26 cellular contexts compared by ENCODE assay signal in genomic region chr12:28463396-28463795, GRCh38.
"Had no signal": no experiment of that assay in that cellular context is flagged by ENCODE, and none has a peak within 500 bp of the region (broad histone marks: within the 10 kb centered on the region; RNA-seq: fewer than 3 reads in every experiment).

No MANE protein-coding gene starts in this region.

- H3K27ac Mint-ChIP-seq: activated naive CD4-positive, alpha-beta T cell treated with anti-CD3 and anti-CD28 coated beads, Interleukin-2, amount 10 ng/mL, durations not matched to agents 7 days and 5 days; activated naive CD8-positive, alpha-beta T cell treated with anti-CD3 and anti-CD28 coated beads, Interleukin-2, amount 10 ng/mL, durations not matched to agents 7 days and 5 days; endodermal cell; natural killer cell treated with Interleukin-12 subunit alpha and Interleukin-12 subunit beta and Interleukin-15 and Interleukin-18, amount 100 ng/mL, for 72 hours; stimulated activated naive CD8-positive, alpha-beta T cell treated with anti-CD3 and anti-CD28 coated beads, Interleukin-15, Interleukin-2, amounts not matched to agents 100 ng/mL and 50 ng/mL, for 24 hours; T-helper 1 cell treated with Interleukin-12 subunit alpha and Interleukin-12 subunit beta and Interleukin-4 antibody, amounts not matched to agents 30 μg/mL and 1 μg/mL, for 36 hours had no signal

- ATAC-seq: activated CD4-positive, CD25-positive, alpha-beta regulatory T cell treated with anti-CD3 and anti-CD28 coated beads, Interleukin-2, amount 50 U/mL, for 24 hours; gastroesophageal sphincter; left ventricle myocardium superior; mucosa of descending colon; natural killer cell treated with Interleukin-12 subunit alpha and Interleukin-12 subunit beta and Interleukin-15 and Interleukin-18, amount 100 ng/mL, for 72 hours; right lobe of liver had no signal

- DNase-seq: activated CD4-positive, alpha-beta T cell treated with anti-CD3 and anti-CD28 coated beads for 48 hours; activated CD4-positive, alpha-beta T cell treated with anti-CD3 and anti-CD28 coated beads, Interleukin-2, amount 50 U/mL, for 48 hours; activated CD8-positive, alpha-beta memory T cell treated with anti-CD3 and anti-CD28 coated beads for 24 hours; activated gamma-delta T cell; activated naive CD4-positive, alpha-beta T cell treated with anti-CD3 and anti-CD28 coated beads, Interleukin-2, amount 10 ng/mL, durations not matched to agents 7 days and 5 days; activated naive CD8-positive, alpha-beta T cell treated with anti-CD3 and anti-CD28 coated beads, Interleukin-2, amount 10 ng/mL, durations not matched to agents 7 days and 5 days; brain microvascular endothelial cell; caudate nucleus; endodermal cell; esophagus squamous epithelium; islet precursor cell; left ventricle myocardium superior; mucosa of descending colon; posterior cingulate gyrus; right lobe of liver; stimulated activated CD4-positive, alpha-beta T cell treated with anti-CD3 and anti-CD28 coated beads, Interleukin-2, amount 100 ng/mL, for 48 hours; T-helper 9 cell; trophoblast cell; WERI-Rb-1 had no signal

- H3K4me3 ChIP-seq: esophagus squamous epithelium, gastroesophageal sphincter, hepatocyte, mucosa of descending colon, right lobe of liver, thoracic aorta had no signal

- H3K27me3 Mint-ChIP-seq: activated naive CD4-positive, alpha-beta T cell treated with anti-CD3 and anti-CD28 coated beads, Interleukin-2, amount 10 ng/mL, durations not matched to agents 7 days and 5 days; activated naive CD8-positive, alpha-beta T cell treated with anti-CD3 and anti-CD28 coated beads, Interleukin-2, amount 10 ng/mL, durations not matched to agents 7 days and 5 days; natural killer cell treated with Interleukin-12 subunit alpha and Interleukin-12 subunit beta and Interleukin-15 and Interleukin-18, amount 100 ng/mL, for 72 hours; stimulated activated naive CD8-positive, alpha-beta T cell treated with anti-CD3 and anti-CD28 coated beads, Interleukin-15, Interleukin-2, amounts not matched to agents 100 ng/mL and 50 ng/mL, for 24 hours had no signal

- H3K4me3 Mint-ChIP-seq: activated naive CD4-positive, alpha-beta T cell treated with anti-CD3 and anti-CD28 coated beads, Interleukin-2, amount 10 ng/mL, durations not matched to agents 7 days and 5 days; activated naive CD8-positive, alpha-beta T cell treated with anti-CD3 and anti-CD28 coated beads, Interleukin-2, amount 10 ng/mL, durations not matched to agents 7 days and 5 days; endodermal cell; natural killer cell treated with Interleukin-12 subunit alpha and Interleukin-12 subunit beta and Interleukin-15 and Interleukin-18, amount 100 ng/mL, for 72 hours; stimulated activated naive CD8-positive, alpha-beta T cell treated with anti-CD3 and anti-CD28 coated beads, Interleukin-15, Interleukin-2, amounts not matched to agents 100 ng/mL and 50 ng/mL, for 24 hours; T-helper 1 cell treated with Interleukin-12 subunit alpha and Interleukin-12 subunit beta and Interleukin-4 antibody, amounts not matched to agents 30 μg/mL and 1 μg/mL, for 36 hours had no signal

- H3K9me3 Mint-ChIP-seq: activated naive CD4-positive, alpha-beta T cell treated with anti-CD3 and anti-CD28 coated beads, Interleukin-2, amount 10 ng/mL, durations not matched to agents 7 days and 5 days; endodermal cell; stimulated activated naive CD8-positive, alpha-beta T cell treated with anti-CD3 and anti-CD28 coated beads, Interleukin-15, Interleukin-2, amounts not matched to agents 100 ng/mL and 50 ng/mL, for 24 hours had no signal

- H3K4me1 Mint-ChIP-seq: activated naive CD4-positive, alpha-beta T cell treated with anti-CD3 and anti-CD28 coated beads, Interleukin-2, amount 10 ng/mL, durations not matched to agents 7 days and 5 days; activated naive CD8-positive, alpha-beta T cell treated with anti-CD3 and anti-CD28 coated beads, Interleukin-2, amount 10 ng/mL, durations not matched to agents 7 days and 5 days had no signal
